In genomic region chr12:113191236-113191635, GRCh38 we compare ENCODE assay signal across 1 cellular context.
TF ChIP-seq lines count a peak whose summit lies in the region.

No MANE protein-coding gene starts in this region.

TF ChIP-seq in K562, 482 proteins besides CTCF, POLR2A, EP300 and RAD21:
- peak; percentile 74 for TF ChIP-seq ZBTB33 (CRISPR knock-in tag; IDR thresholded peaks at IDR 0.05)
- TF ChIP-seq POLR2G (IDR thresholded peaks at IDR 0.05; ENCODE audit: low read depth, low read length), result peak; percentile 45; the same call in 1 of the 2 replicates
- 0 out of 3 replicates have a peak, but pooled peaks of 1 of the 2 experiments have one; percentile 3 for TF ChIP-seq CBX3 (IDR thresholded peaks at IDR 0.05; ENCODE audit: borderline replicate concordance in 1 of 2, low read length in 2 of 2)
- peak; percentile 12; the same call in 1 of the 2 replicates for TF ChIP-seq ZBTB7A (IDR thresholded peaks at IDR 0.05; ENCODE audit: borderline replicate concordance, control insufficient read depth, low read depth, low read length)
- no peak for TF ChIP-seq ZNF589 (CRISPR knock-in tag; IDR thresholded peaks at IDR 0.05; ENCODE audit: low read depth)
- 0 out of 2 replicates have a peak, but pooled peaks have one; percentile 16 for TF ChIP-seq NFIC (IDR thresholded peaks at IDR 0.05)
- no peak for TF ChIP-seq NFIX (CRISPR knock-in tag; IDR thresholded peaks at IDR 0.05; ENCODE audit: low read depth)
- TF ChIP-seq, protein P1, sequence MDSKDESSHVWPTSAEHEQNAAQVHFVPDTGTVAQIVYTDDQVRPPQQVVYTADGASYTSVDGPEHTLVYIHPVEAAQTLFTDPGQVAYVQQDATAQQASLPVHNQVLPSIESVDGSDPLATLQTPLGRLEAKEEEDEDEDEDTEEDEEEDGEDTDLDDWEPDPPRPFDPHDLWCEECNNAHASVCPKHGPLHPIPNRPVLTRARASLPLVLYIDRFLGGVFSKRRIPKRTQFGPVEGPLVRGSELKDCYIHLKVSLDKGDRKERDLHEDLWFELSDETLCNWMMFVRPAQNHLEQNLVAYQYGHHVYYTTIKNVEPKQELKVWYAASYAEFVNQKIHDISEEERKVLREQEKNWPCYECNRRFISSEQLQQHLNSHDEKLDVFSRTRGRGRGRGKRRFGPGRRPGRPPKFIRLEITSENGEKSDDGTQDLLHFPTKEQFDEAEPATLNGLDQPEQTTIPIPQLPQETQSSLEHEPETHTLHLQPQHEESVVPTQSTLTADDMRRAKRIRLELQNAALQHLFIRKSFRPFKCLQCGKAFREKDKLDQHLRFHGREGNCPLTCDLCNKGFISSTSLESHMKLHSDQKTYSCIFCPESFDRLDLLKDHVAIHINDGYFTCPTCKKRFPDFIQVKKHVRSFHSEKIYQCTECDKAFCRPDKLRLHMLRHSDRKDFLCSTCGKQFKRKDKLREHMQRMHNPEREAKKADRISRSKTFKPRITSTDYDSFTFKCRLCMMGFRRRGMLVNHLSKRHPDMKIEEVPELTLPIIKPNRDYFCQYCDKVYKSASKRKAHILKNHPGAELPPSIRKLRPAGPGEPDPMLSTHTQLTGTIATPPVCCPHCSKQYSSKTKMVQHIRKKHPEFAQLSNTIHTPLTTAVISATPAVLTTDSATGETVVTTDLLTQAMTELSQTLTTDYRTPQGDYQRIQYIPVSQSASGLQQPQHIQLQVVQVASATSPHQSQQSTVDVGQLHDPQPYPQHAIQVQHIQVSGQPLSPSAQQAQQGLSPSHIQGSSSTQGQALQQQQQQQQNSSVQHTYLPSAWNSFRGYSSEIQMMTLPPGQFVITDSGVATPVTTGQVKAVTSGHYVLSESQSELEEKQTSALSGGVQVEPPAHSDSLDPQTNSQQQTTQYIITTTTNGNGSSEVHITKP (IDR thresholded peaks at IDR 0.05; ENCODE audit: partially characterized antibody), result peak; percentile 47
